In genomic region chr9:83919111-83919510, GRCh38 we compare ENCODE assay signal across 1 cellular context.
TF ChIP-seq lines count a peak whose summit lies in the region.

No MANE protein-coding gene starts in this region.

TF ChIP-seq in GM23338, 12 proteins besides CTCF, POLR2A, EP300 and RAD21 (continued from another document):
- no peak for TF ChIP-seq REST (IDR thresholded peaks at IDR 0.05; ENCODE audit: unreplicated experiment)
